1 cellular context compared by ENCODE assay signal in the genomic region with DNA sequence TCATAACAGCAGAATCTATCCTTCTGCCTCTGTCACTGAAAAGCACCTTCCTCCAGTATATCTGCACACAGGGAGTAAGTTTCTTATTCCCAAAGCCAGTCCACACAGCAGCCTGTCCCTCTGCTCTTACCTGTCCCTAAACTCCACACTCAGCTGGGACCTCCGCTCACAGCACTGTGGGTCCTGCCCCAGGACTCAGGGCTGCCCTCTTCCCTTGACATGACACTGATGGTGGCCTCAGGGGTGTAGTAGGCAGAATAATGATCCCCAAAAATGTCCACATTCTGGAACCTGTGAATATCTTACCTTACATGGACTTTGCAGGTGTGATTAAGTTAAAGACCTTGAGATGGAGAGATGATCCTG.
TF ChIP-seq lines count a peak whose summit lies in the region.

No MANE protein-coding gene starts in this region.

TF ChIP-seq in H1, 55 proteins besides CTCF, POLR2A, EP300 and RAD21:
- TF ChIP-seq BACH1 (IDR thresholded peaks at IDR 0.05; ENCODE audit: low read length): no peak
- TF ChIP-seq BRCA1 (IDR thresholded peaks at IDR 0.05; ENCODE audit: low read depth, low read length): no peak
